ENCODE assay signal across 20 cellular contexts in genomic region chr11:86991341-86991740, GRCh38.
"Had no signal": no experiment of that assay in that cellular context is flagged by ENCODE, and none has a peak within 500 bp of the region (broad histone marks: within the 10 kb centered on the region; RNA-seq: fewer than 3 reads in every experiment).

No MANE protein-coding gene starts in this region.

- H3K36me3 ChIP-seq: heart left ventricle, lower lobe of right lung, neutrophil, right lobe of liver, transverse colon, WERI-Rb-1 had no signal

- H3K4me3 ChIP-seq: heart left ventricle, lower lobe of right lung, right lobe of liver, testis, transverse colon had no signal

- H3K9me3 ChIP-seq: heart left ventricle, lower lobe of right lung, neutrophil, right lobe of liver, testis, transverse colon had no signal

- H3K4me1 ChIP-seq: lower lobe of right lung, right lobe of liver had no signal

- H3K27ac ChIP-seq: epithelial cell of prostate, heart left ventricle, lower lobe of right lung, neutrophil, right lobe of liver, testis, transverse colon, WERI-Rb-1 had no signal

- DNase-seq: activated CD4-positive, alpha-beta memory T cell treated with anti-CD3 and anti-CD28 coated beads, Interleukin-2, amount 10 ng/mL, durations not matched to agents 7 days and 5 days; activated CD4-positive, alpha-beta T cell treated with anti-CD3 and anti-CD28 coated beads for 48 hours; activated CD8-positive, alpha-beta memory T cell treated with anti-CD3 and anti-CD28 coated beads, Interleukin-2, amount 50 U/mL, for 48 hours; activated naive CD8-positive, alpha-beta T cell treated with anti-CD3 and anti-CD28 coated beads, Interleukin-2, amount 50 U/mL, for 24 hours; activated T-cell treated with anti-CD3 and anti-CD28 coated beads, Interleukin-2, amount 50 U/mL, for 4 hours; amygdala; heart left ventricle; hypothalamus; lower lobe of right lung; nephron progenitor cell; right lobe of liver; stimulated activated CD4-positive, alpha-beta T cell treated with anti-CD3 and anti-CD28 coated beads, Interleukin-2, amount 100 ng/mL, for 48 hours; stimulated activated naive CD4-positive, alpha-beta T cell treated with Interleukin-2 at 50 U/mL for 16 hours; T-helper 17 cell; T1000; testis; transverse colon; WERI-Rb-1 had no signal

- H3K27me3 ChIP-seq: heart left ventricle, neutrophil, right lobe of liver, testis, transverse colon had no signal
